ENCODE assay signal across 26 cellular contexts in genomic region chr17:70886648-70887047, GRCh38.
"Had no signal": no experiment of that assay in that cellular context is flagged by ENCODE, and none has a peak within 500 bp of the region (broad histone marks: within the 10 kb centered on the region; RNA-seq: fewer than 3 reads in every experiment).

No MANE protein-coding gene starts in this region.

- H3K27ac ChIP-seq: brain microvascular endothelial cell, coronary artery, dorsolateral prefrontal cortex, foreskin keratinocyte, gastrocnemius medialis, heart left ventricle had no signal

- H3K36me3 ChIP-seq: brain microvascular endothelial cell, gastrocnemius medialis, heart left ventricle had no signal

- ATAC-seq: activated CD4-positive, alpha-beta T cell treated with anti-CD3 and anti-CD28 coated beads for 36 hours; activated CD8-positive, alpha-beta memory T cell treated with anti-CD3 and anti-CD28 coated beads, Interleukin-2, amount 10 ng/mL, durations not matched to agents 7 days and 5 days; activated CD8-positive, alpha-beta T cell treated with anti-CD3 and anti-CD28 coated beads, Interleukin-2, amount 10 ng/mL, durations not matched to agents 7 days and 5 days; activated naive CD4-positive, alpha-beta T cell treated with anti-CD3 and anti-CD28 coated beads, Interleukin-2, amount 50 U/mL, for 72 hours; esophagus mucosa; foreskin keratinocyte; gastrocnemius medialis; heart left ventricle had no signal

- DNase-seq: activated CD4-positive, alpha-beta memory T cell treated with anti-CD3 and anti-CD28 coated beads for 36 hours; activated CD4-positive, alpha-beta T cell treated with anti-CD3 and anti-CD28 coated beads for 36 hours; activated CD4-positive, alpha-beta T cell treated with anti-CD3 and anti-CD28 coated beads, Interleukin-2, amount 10 ng/mL, durations not matched to agents 24 days and 14 days; activated CD4-positive, CD25-positive, alpha-beta regulatory T cell; activated CD4-positive, CD25-positive, alpha-beta regulatory T cell treated with anti-CD3 and anti-CD28 coated beads, Interleukin-2, amount 50 U/mL, for 72 hours; activated CD8-positive, alpha-beta memory T cell treated with anti-CD3 and anti-CD28 coated beads, Interleukin-2, amount 10 ng/mL, durations not matched to agents 7 days and 5 days; activated CD8-positive, alpha-beta memory T cell treated with anti-CD3 and anti-CD28 coated beads, Interleukin-2, amount 50 U/mL, for 4 hours; activated CD8-positive, alpha-beta T cell treated with anti-CD3 and anti-CD28 coated beads, Interleukin-2, amount 10 ng/mL, durations not matched to agents 7 days and 5 days; activated gamma-delta T cell; activated naive CD4-positive, alpha-beta T cell; activated naive CD4-positive, alpha-beta T cell treated with anti-CD3 and anti-CD28 coated beads, Interleukin-2, amount 10 ng/mL, durations not matched to agents 7 days and 5 days; activated naive CD8-positive, alpha-beta T cell treated with anti-CD3 and anti-CD28 coated beads, Interleukin-2, amount 10 ng/mL, durations not matched to agents 7 days and 5 days; activated T-cell treated with anti-CD3 and anti-CD28 coated beads, Interleukin-2, amount 50 U/mL, for 1 hour; activated T-cell treated with anti-CD3 and anti-CD28 coated beads, Interleukin-2, amount 50 U/mL, for 48 hours; brain microvascular endothelial cell; dorsolateral prefrontal cortex; effector memory CD4-positive, alpha-beta T cell; endodermal cell; foreskin keratinocyte; gastrocnemius medialis; glutamatergic neuron; heart left ventricle; T-helper 2 cell had no signal

- H3K4me1 ChIP-seq: foreskin keratinocyte, gastrocnemius medialis, heart left ventricle had no signal

- H3K27me3 ChIP-seq: brain microvascular endothelial cell, foreskin keratinocyte, gastrocnemius medialis, heart left ventricle had no signal

- H3K4me3 ChIP-seq: coronary artery, dorsolateral prefrontal cortex, gastrocnemius medialis, heart left ventricle had no signal

- H3K9me3 ChIP-seq: gastrocnemius medialis, heart left ventricle had no signal
